In the genomic region with DNA sequence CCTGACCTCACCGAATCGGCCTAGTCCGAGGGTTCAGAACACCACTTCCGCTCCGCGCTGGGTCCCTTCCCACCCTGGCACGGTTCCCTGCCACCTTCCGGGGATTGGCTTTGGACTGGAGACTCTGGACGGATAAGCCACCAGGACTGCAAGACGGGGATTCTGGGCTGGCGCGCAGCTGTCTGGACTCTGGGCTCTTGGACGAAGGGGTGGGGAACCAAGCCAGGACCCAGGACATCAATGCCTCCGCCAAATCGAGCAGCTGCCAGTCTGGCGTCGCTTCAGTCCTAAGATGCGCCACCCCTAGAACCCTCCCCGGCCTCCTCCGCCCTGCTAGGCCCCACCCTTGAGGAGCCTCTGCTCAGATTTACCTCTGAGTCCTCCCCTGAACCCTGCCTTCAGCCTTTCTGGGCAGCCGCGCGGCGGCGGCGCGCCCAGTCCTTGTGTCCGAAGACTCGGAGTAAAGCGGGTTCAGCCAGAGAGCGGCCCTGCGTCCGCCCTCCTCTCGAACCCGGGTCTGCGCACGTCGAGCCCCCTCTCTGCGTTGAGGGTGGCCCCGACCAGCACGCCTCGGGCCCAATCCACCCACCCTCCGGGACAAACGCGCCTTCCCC, we compare ENCODE assay signal across 11 cellular contexts. TPM values are rescaled to one million over a fixed set of nuclear protein-coding genes. Genes with fewer than 3 reads are reported as not detected.
DNase-seq lines count a peak whose midpoint lies in the region; ATAC-seq lines count a peak whose summit lies in the region.
"Had no signal": no experiment of that assay in that cellular context is flagged by ENCODE, and none has a peak within 500 bp of the region (broad histone marks: within the 10 kb centered on the region; RNA-seq: fewer than 3 reads in every experiment).

No MANE protein-coding gene starts in this region.

- peaks cover 6 to 9% of the 10 kb centered on the region in 2 donors for H3K4me1 ChIP-seq in esophagus (ENCODE audit: control insufficient read depth in 2 of 2, insufficient read depth in 2 of 2, low read length in 1 of 2)
- H3K4me1 ChIP-seq in urinary bladder (ENCODE audit: insufficient read depth), result no peaks in the 10 kb centered on the region

- no peak for ATAC-seq in activated naive CD8-positive, alpha-beta T cell treated with anti-CD3 and anti-CD28 coated beads, Interleukin-2, amount 10 ng/mL, durations not matched to agents 7 days and 5 days (ENCODE audit: low read depth)
- ATAC-seq in naive B cell (ENCODE audit: low read depth in 2 of 2) (no peak), HG02610 (IDR thresholded peaks at IDR 0.05; ENCODE audit: unreplicated experiment) (no peak)
- ATAC-seq: K562 had no signal

- H3K9me3 Mint-ChIP-seq in activated naive CD8-positive, alpha-beta T cell treated with anti-CD3 and anti-CD28 coated beads, Interleukin-2, amount 10 ng/mL, durations not matched to agents 7 days and 5 days, result no peaks in the 10 kb centered on the region
- H3K9me3 Mint-ChIP-seq in activated naive CD8-positive, alpha-beta T cell treated with anti-CD3 and anti-CD28 coated beads for 36 hours, result no peaks in the 10 kb centered on the region
- no peaks in the 10 kb centered on the region for H3K9me3 Mint-ChIP-seq in naive B cell
- no peaks in the 10 kb centered on the region for H3K9me3 Mint-ChIP-seq in activated naive CD4-positive, alpha-beta T cell treated with anti-CD3 and anti-CD28 coated beads, Interleukin-2, amount 10 ng/mL, durations not matched to agents 7 days and 5 days
- H3K9me3 Mint-ChIP-seq: activated T-cell treated with anti-CD3 and anti-CD28 coated beads, Interleukin-2, amount 50 U/mL, for 4 hours had no signal

- H3K27ac ChIP-seq in esophagus (ENCODE audit: low read depth in 2 of 2, low read length in 1 of 2) (no peak overlapping the region), urinary bladder (ENCODE audit: low read depth) (no peak overlapping the region)

- H3K27me3 ChIP-seq in esophagus (ENCODE audit: control insufficient read depth in 1 of 2, insufficient read depth in 2 of 2, low read length in 2 of 2), result peaks cover 3 to 15% of the 10 kb centered on the region in 2 donors

- 9 to 13% methylated on average over 39 to 45 of the region's 45 CpGs for WGBS in esophagus, 2 donors
- 13% methylated on average over 45 of the region's 45 CpGs for WGBS in urinary bladder

- no peaks in the 10 kb centered on the region for H3K36me3 Mint-ChIP-seq in activated naive CD8-positive, alpha-beta T cell treated with anti-CD3 and anti-CD28 coated beads, Interleukin-2, amount 10 ng/mL, durations not matched to agents 7 days and 5 days
- no peaks in the 10 kb centered on the region for H3K36me3 Mint-ChIP-seq in activated naive CD8-positive, alpha-beta T cell treated with anti-CD3 and anti-CD28 coated beads for 36 hours
- no peaks in the 10 kb centered on the region for H3K36me3 Mint-ChIP-seq in naive B cell
- H3K36me3 Mint-ChIP-seq in activated naive CD4-positive, alpha-beta T cell treated with anti-CD3 and anti-CD28 coated beads, Interleukin-2, amount 10 ng/mL, durations not matched to agents 7 days and 5 days, result no peaks in the 10 kb centered on the region

- no peak for DNase-seq in activated naive CD8-positive, alpha-beta T cell treated with anti-CD3 and anti-CD28 coated beads, Interleukin-2, amount 10 ng/mL, durations not matched to agents 7 days and 5 days
- DNase-seq in activated naive CD8-positive, alpha-beta T cell treated with anti-CD3 and anti-CD28 coated beads for 36 hours, result no peak
- DNase-seq in naive B cell (no peak), RKO (ENCODE audit: low spot score) (no peak)
- no peak for DNase-seq in activated naive CD4-positive, alpha-beta T cell treated with anti-CD3 and anti-CD28 coated beads, Interleukin-2, amount 10 ng/mL, durations not matched to agents 7 days and 5 days
- DNase-seq: activated T-cell treated with anti-CD3 and anti-CD28 coated beads, Interleukin-2, amount 50 U/mL, for 4 hours; caudate nucleus had no signal

- peaks cover 0 to 6% of the 10 kb centered on the region in 2 donors for H3K9me3 ChIP-seq in esophagus (ENCODE audit: control insufficient read depth in 2 of 2, insufficient read depth in 1 of 2, low read depth in 1 of 2, low read length in 1 of 2)

- no peaks in the 10 kb centered on the region for H3K36me3 ChIP-seq in esophagus (ENCODE audit: control insufficient read depth in 2 of 2, insufficient read depth in 2 of 2, low read length in 1 of 2)
- no peaks in the 10 kb centered on the region for H3K36me3 ChIP-seq in urinary bladder (ENCODE audit: insufficient read depth)

- H3K27ac Mint-ChIP-seq in activated naive CD8-positive, alpha-beta T cell treated with anti-CD3 and anti-CD28 coated beads, Interleukin-2, amount 10 ng/mL, durations not matched to agents 7 days and 5 days, result no peak overlapping the region
- H3K27ac Mint-ChIP-seq in activated naive CD8-positive, alpha-beta T cell treated with anti-CD3 and anti-CD28 coated beads for 36 hours, result no peak overlapping the region
- H3K27ac Mint-ChIP-seq in naive B cell, result no peak overlapping the region
- no peak overlapping the region for H3K27ac Mint-ChIP-seq in activated naive CD4-positive, alpha-beta T cell treated with anti-CD3 and anti-CD28 coated beads, Interleukin-2, amount 10 ng/mL, durations not matched to agents 7 days and 5 days

- H3K4me3 Mint-ChIP-seq in activated naive CD8-positive, alpha-beta T cell treated with anti-CD3 and anti-CD28 coated beads, Interleukin-2, amount 10 ng/mL, durations not matched to agents 7 days and 5 days, result peak overlapping the region; percentile 24
- no peak overlapping the region for H3K4me3 Mint-ChIP-seq in activated naive CD8-positive, alpha-beta T cell treated with anti-CD3 and anti-CD28 coated beads for 36 hours
- peak overlapping the region in 6 of 8 donors; percentile 47 to 82 (median 68) for H3K4me3 Mint-ChIP-seq in naive B cell
- H3K4me3 Mint-ChIP-seq in activated naive CD4-positive, alpha-beta T cell treated with anti-CD3 and anti-CD28 coated beads, Interleukin-2, amount 10 ng/mL, durations not matched to agents 7 days and 5 days, result no peak overlapping the region
- H3K4me3 Mint-ChIP-seq: activated T-cell treated with anti-CD3 and anti-CD28 coated beads, Interleukin-2, amount 50 U/mL, for 4 hours had no signal

- CTCF ChIA-PET in activated naive CD4-positive, alpha-beta T cell treated with anti-CD3 and anti-CD28 coated beads, Interleukin-2, amount 10 ng/mL, durations not matched to agents 7 days and 5 days (lab: Charles Lee), result interaction anchor here (1.7 to 17.8 kb wide), 3 partner anchors 10 to 441 kb away, joined by 4 to 410 read pairs (median 7); no protein-coding TSS in a partner anchor

- H3K4me1 Mint-ChIP-seq in activated naive CD8-positive, alpha-beta T cell treated with anti-CD3 and anti-CD28 coated beads, Interleukin-2, amount 10 ng/mL, durations not matched to agents 7 days and 5 days, result peaks cover 1% of the 10 kb centered on the region
- peaks cover 6% of the 10 kb centered on the region for H3K4me1 Mint-ChIP-seq in activated naive CD8-positive, alpha-beta T cell treated with anti-CD3 and anti-CD28 coated beads for 36 hours
- H3K4me1 Mint-ChIP-seq in naive B cell, result peaks cover 8 to 30% (median 18%) of the 10 kb centered on the region in 3 donors
- peaks cover 8% of the 10 kb centered on the region for H3K4me1 Mint-ChIP-seq in activated naive CD4-positive, alpha-beta T cell treated with anti-CD3 and anti-CD28 coated beads, Interleukin-2, amount 10 ng/mL, durations not matched to agents 7 days and 5 days

- H3K27me3 Mint-ChIP-seq in activated naive CD8-positive, alpha-beta T cell treated with anti-CD3 and anti-CD28 coated beads, Interleukin-2, amount 10 ng/mL, durations not matched to agents 7 days and 5 days, result peaks cover 52% of the 10 kb centered on the region
- peaks cover 54% of the 10 kb centered on the region for H3K27me3 Mint-ChIP-seq in activated naive CD8-positive, alpha-beta T cell treated with anti-CD3 and anti-CD28 coated beads for 36 hours
- H3K27me3 Mint-ChIP-seq in naive B cell, result peaks cover 26 to 66% (median 49%) of the 10 kb centered on the region in 3 donors
- H3K27me3 Mint-ChIP-seq in activated naive CD4-positive, alpha-beta T cell treated with anti-CD3 and anti-CD28 coated beads, Interleukin-2, amount 10 ng/mL, durations not matched to agents 7 days and 5 days, result peaks cover 88% of the 10 kb centered on the region

- H3K4me3 ChIP-seq in esophagus (ENCODE audit: low read depth in 1 of 2, low read length in 2 of 2) (peak overlapping the region; percentile 8 to 26), urinary bladder (ENCODE audit: low read depth, low read length) (peak overlapping the region; percentile 32)
- H3K4me3 ChIP-seq: K562 had no signal

- POLR2A ChIA-PET in activated naive CD8-positive, alpha-beta T cell treated with anti-CD3 and anti-CD28 coated beads, Interleukin-2, amount 10 ng/mL, durations not matched to agents 7 days and 5 days (lab: Charles Lee), result no interaction called here

RNA-seq across cellular contexts. Expression of a gene that starts 1.2 kb away (rescaled TPM):
- not detected for total RNA-seq in activated naive CD8-positive, alpha-beta T cell treated with anti-CD3 and anti-CD28 coated beads, Interleukin-2, amount 10 ng/mL, durations not matched to agents 7 days and 5 days
- total RNA-seq in activated naive CD8-positive, alpha-beta T cell treated with anti-CD3 and anti-CD28 coated beads for 36 hours, result not detected
- polyA plus RNA-seq in esophagus (under 1 TPM; 0.24 to 0.65 TPM), naive B cell (ENCODE audit: low read depth in 6 of 6) (not detected), urinary bladder (0.52 TPM)
- 0.95 TPM for total RNA-seq in urinary bladder
- total RNA-seq: activated T-cell treated with anti-CD3 and anti-CD28 coated beads, Interleukin-2, amount 50 U/mL, for 4 hours; K562 had no signal
- polyA plus RNA-seq: K562 had no signal

RNA-seq across cellular contexts. Expression of a gene that starts 9.5 kb away (rescaled TPM):
- not detected for total RNA-seq in activated naive CD8-positive, alpha-beta T cell treated with anti-CD3 and anti-CD28 coated beads, Interleukin-2, amount 10 ng/mL, durations not matched to agents 7 days and 5 days
- total RNA-seq in activated naive CD8-positive, alpha-beta T cell treated with anti-CD3 and anti-CD28 coated beads for 36 hours, result not detected
- polyA plus RNA-seq in esophagus (not detected), naive B cell (ENCODE audit: low read depth in 6 of 6) (not detected), urinary bladder (not detected)
- not detected for total RNA-seq in urinary bladder
- total RNA-seq: activated T-cell treated with anti-CD3 and anti-CD28 coated beads, Interleukin-2, amount 50 U/mL, for 4 hours; K562 had no signal
- polyA plus RNA-seq: K562 had no signal

Comparison
In these comparisons a context has a peak if more than half of its experiments do, and no peak if none do; other contexts are left out.
1. H3K4me3 Mint-ChIP-seq: peak in activated naive CD8-positive, alpha-beta T cell treated with anti-CD3 and anti-CD28 coated beads, Interleukin-2, amount 10 ng/mL, durations not matched to agents 7 days and 5 days (single experiment) and naive B cell (6 of 8); none in activated naive CD8-positive, alpha-beta T cell treated with anti-CD3 and anti-CD28 coated beads for 36 hours (single experiment) and activated naive CD4-positive, alpha-beta T cell treated with anti-CD3 and anti-CD28 coated beads, Interleukin-2, amount 10 ng/mL, durations not matched to agents 7 days and 5 days (single experiment).